ENCODE assay signal across 9 cellular contexts in the genomic region with DNA sequence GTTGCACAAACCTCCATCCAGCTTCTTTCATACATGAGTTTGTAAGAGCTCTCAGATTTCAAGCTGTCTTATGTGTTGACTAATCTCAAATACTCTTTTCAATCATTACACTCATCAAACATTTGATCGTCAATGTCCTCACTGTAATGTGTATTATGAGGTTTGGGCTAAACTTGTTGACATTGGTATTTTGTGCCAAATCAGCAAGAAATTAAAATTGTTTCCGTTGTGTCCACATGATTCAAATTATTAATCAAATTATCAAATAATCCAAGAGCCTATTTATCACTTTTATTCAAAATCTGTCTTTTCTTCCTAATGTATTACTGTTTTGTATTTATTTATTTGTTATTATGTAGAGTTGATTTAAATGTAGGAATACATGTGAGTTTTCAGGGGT.
"Had no signal": no experiment of that assay in that cellular context is flagged by ENCODE, and none has a peak within 500 bp of the region (broad histone marks: within the 10 kb centered on the region; RNA-seq: fewer than 3 reads in every experiment).

No MANE protein-coding gene starts in this region.

- H3K9me3 Mint-ChIP-seq: GM23338, HFFc6, IgD-negative memory B cell had no signal

- H3K4me3 ChIP-seq: GM23338, HAP-1 had no signal

- H3K27ac Mint-ChIP-seq: GM23338, HFFc6 had no signal

- H3K27ac ChIP-seq: HL-60 had no signal

- H3K36me3 ChIP-seq: HAP-1 had no signal

- H3K4me1 ChIP-seq: HAP-1 had no signal

- H3K9me3 ChIP-seq: HAP-1 had no signal

- H3K4me2 ChIP-seq: GM23338 had no signal

- H2AFZ ChIP-seq: GM23338 had no signal

- H3K4me1 Mint-ChIP-seq: GM23338, IgD-negative memory B cell had no signal

- ATAC-seq: GM23338, HCT116 had no signal

- DNase-seq: H7, HFFc6, Kasumi-1, KG1 had no signal

- H3K4me3 Mint-ChIP-seq: GM23338, HFFc6, IgD-negative memory B cell had no signal
